24 cellular contexts compared by ENCODE assay signal in genomic region chr2:175205523-175205922, GRCh38. TPM values are rescaled to one million over a fixed set of nuclear protein-coding genes. Genes with fewer than 3 reads are reported as not detected.
DNase-seq lines count a peak whose midpoint lies in the region; ATAC-seq, FAIRE-seq and TF ChIP-seq lines count a peak whose summit lies in the region.
"Had no signal": no experiment of that assay in that cellular context is flagged by ENCODE, and none has a peak within 500 bp of the region (broad histone marks: within the 10 kb centered on the region; RNA-seq: fewer than 3 reads in every experiment).

No MANE protein-coding gene starts in this region.

- peaks cover 0 to 20% (median 0%) of the 10 kb centered on the region in 7 donors for H3K27me3 ChIP-seq in heart right ventricle
- H3K27me3 ChIP-seq: testis had no signal

- WGBS in heart right ventricle, 2 donors: 71 to 80% methylated on average over 3 of the region's 3 CpGs

- no peak overlapping the region for H3K4me3 ChIP-seq in epithelial cell of esophagus (ENCODE audit: low read length)
- no peak overlapping the region for H3K4me3 ChIP-seq in heart right ventricle
- H3K4me3 ChIP-seq: coronary artery, gastroesophageal sphincter, left lung, mucosa of descending colon, neural progenitor cell, testis had no signal

- H3K9me3 ChIP-seq in heart right ventricle: no peaks in the 10 kb centered on the region
- H3K9me3 ChIP-seq: gastroesophageal sphincter, left lung, mucosa of descending colon, testis had no signal

- H3K36me3 ChIP-seq in heart right ventricle: no peaks in the 10 kb centered on the region
- H3K36me3 ChIP-seq: gastroesophageal sphincter, left lung, neural progenitor cell had no signal

- no peak for TF ChIP-seq CTCF in epithelial cell of esophagus (IDR thresholded peaks at IDR 0.05; ENCODE audit: insufficient read depth, low read depth, low read length, missing control alignments)
- TF ChIP-seq CTCF in heart right ventricle (IDR thresholded peaks at IDR 0.05): no peak

- intact Hi-C loops in heart right ventricle (cut with DNase I): loop anchor here in 2 of 10 donors (10.0 kb wide), 2 partner anchors 69 to 79 kb away; no protein-coding TSS in a partner anchor

- FAIRE-seq in RCC 7860 (lab: Jason Lieb, UNC): no peak

- ATAC-seq in heart right ventricle: no peak
- ATAC-seq: CD8-positive, alpha-beta T cell; gastroesophageal sphincter; left lung; mucosa of descending colon had no signal

- DNase-seq in ELR (ENCODE audit: low read depth) (peak; percentile 63), RCC 7860 (ENCODE audit: low spot score) (peak; percentile 31), epithelial cell of esophagus (ENCODE audit: low read depth) (peak; percentile 39), myocyte (ENCODE audit: low read depth) (peak; percentile 30), heart right ventricle (no peak), HPDE6-E6E7 (ENCODE audit: extremely low spot score) (no peak), NCI-H748 treated with DMSO at 0.1 percent for 48 hours (lab: John Stamatoyannopoulos, UW) (no peak)
- DNase-seq in stimulated activated CD4-positive, alpha-beta T cell treated with anti-CD3 and anti-CD28 coated beads, Interleukin-2, amount 100 ng/mL, for 24 hours: no peak
- DNase-seq: activated CD4-positive, alpha-beta T cell treated with anti-CD3 and anti-CD28 coated beads, Interleukin-2, amount 50 U/mL, for 4 hours; activated naive CD4-positive, alpha-beta T cell treated with anti-CD3 and anti-CD28 coated beads for 36 hours; aorta; CD8-positive, alpha-beta T cell; GOT3; left lung; mucosa of descending colon; NCI-H1436 treated with DMSO at 0.1 percent for 48 hours; NCI-H2171; NCI-H526 treated with DMSO at 0.1 percent for 48 hours; SHP77 treated with DMSO at 0.1 percent for 48 hours; stimulated activated CD4-positive, alpha-beta T cell treated with anti-CD3 and anti-CD28 coated beads, Interleukin-12 subunit alpha, Interleukin-12 subunit beta, amount 100 ng/mL, for 4 hours; testis had no signal

- peaks cover 0 to 6% (median 0%) of the 10 kb centered on the region in 9 donors for H3K4me1 ChIP-seq in heart right ventricle
- H3K4me1 ChIP-seq: gastroesophageal sphincter, left lung, neural progenitor cell, testis had no signal

- no peak overlapping the region for H3K27ac ChIP-seq in heart right ventricle
- H3K27ac ChIP-seq: coronary artery, gastroesophageal sphincter, left lung, neural progenitor cell, testis had no signal

RNA-seq across cellular contexts. Expression of gene ATP5MC3, which starts 24.0 kb away (rescaled TPM):
- total RNA-seq in myocyte: 196 and 252 TPM in 2 replicates
- polyA plus RNA-seq in myocyte (2012): 345 TPM
- 1,000 to 10,000 TPM in 9 of 10 donors, 100 to 1,000 TPM in 1; 813 to 1,522 (median 1,119) TPM for total RNA-seq in heart right ventricle
- polyA plus RNA-seq in heart right ventricle: 1,000 to 10,000 TPM in 1 of 2 donors, 100 to 1,000 TPM in 1; 357 to 1,442 TPM

RNA-seq across cellular contexts. Expression of gene ATF2, which starts 37.5 kb away (rescaled TPM):
- total RNA-seq in myocyte (42.2 and 51.6 TPM in 2 replicates), heart right ventricle (10 to 100 TPM; 23.3 to 39.8 (median 29.9) TPM)
- 21.7 TPM for polyA plus RNA-seq in myocyte (2012)
- 10 to 100 TPM in 1 of 2 donors, 1 to 10 TPM in 1; 7.8 to 26.3 TPM for polyA plus RNA-seq in heart right ventricle

Comparison
In these comparisons a context has a peak if more than half of its experiments do, and no peak if none do; other contexts are left out.
1. DNase-seq: peak in ELR (single experiment), RCC 7860 (single experiment), epithelial cell of esophagus (single experiment) and myocyte (single experiment); none in heart right ventricle (0 of 2), HPDE6-E6E7 (single experiment), NCI-H748 treated with DMSO at 0.1 percent for 48 hours (single experiment) and stimulated activated CD4-positive, alpha-beta T cell treated with anti-CD3 and anti-CD28 coated beads, Interleukin-2, amount 100 ng/mL, for 24 hours (0 of 2).